Comparison of ENCODE assay signal across 15 cellular contexts in genomic region chr22:45833613-45834012, GRCh38.
DNase-seq lines count a peak whose midpoint lies in the region; ATAC-seq and TF ChIP-seq lines count a peak whose summit lies in the region.
"Had no signal": no experiment of that assay in that cellular context is flagged by ENCODE, and none has a peak within 500 bp of the region (broad histone marks: within the 10 kb centered on the region; RNA-seq: fewer than 3 reads in every experiment).

No MANE protein-coding gene starts in this region.

- H3K4me2 ChIP-seq in BLaER1 = peak overlapping the region; percentile 62; the same call in 1 of the 2 replicates

- no peak for ATAC-seq in stimulated activated naive CD8-positive, alpha-beta T cell treated with anti-CD3 and anti-CD28 coated beads, Interleukin-15, amount 100 ng/mL, for 72 hours

- TF ChIP-seq CTCF in C4-2B (conservative IDR thresholded peaks at IDR 0.05) = no peak; the same call in none of the 2 replicates
- TF ChIP-seq CTCF in suprapubic skin (IDR thresholded peaks at IDR 0.05) = no peak

- H3K9me3 ChIP-seq in BLaER1 (peaks cover 14% of the 10 kb centered on the region), suprapubic skin (no peaks in the 10 kb centered on the region)
- H3K9me3 ChIP-seq: Caco-2 had no signal

- H3K27ac ChIP-seq in BLaER1 = no peak overlapping the region
- H3K27ac ChIP-seq in C4-2B = peak overlapping the region; percentile 55
- peak overlapping the region; percentile 30 for H3K27ac ChIP-seq in epithelial cell of prostate
- peak overlapping the region; percentile 1 for H3K27ac ChIP-seq in suprapubic skin
- H3K27ac ChIP-seq: HL-60 had no signal

- H3K9ac ChIP-seq in BLaER1 = no peak overlapping the region

- H3K4me1 ChIP-seq in BLaER1 (peaks cover 28% of the 10 kb centered on the region), suprapubic skin (peaks cover 21% of the 10 kb centered on the region)
- H3K4me1 ChIP-seq: Caco-2 had no signal

- CTCF ChIA-PET in activated naive CD4-positive, alpha-beta T cell treated with anti-CD3 and anti-CD28 coated beads for 36 hours (lab: Charles Lee) = no interaction called here

- H3K36me3 Mint-ChIP-seq in activated naive CD4-positive, alpha-beta T cell treated with anti-CD3 and anti-CD28 coated beads for 36 hours (ENCODE audit: low read depth) = peaks cover 5% of the 10 kb centered on the region

- TF ChIP-seq EP300 in suprapubic skin (IDR thresholded peaks at IDR 0.05) = no peak

- peaks cover 40% of the 10 kb centered on the region for H4K20me1 ChIP-seq in BLaER1

- H3K36me3 ChIP-seq in BLaER1 (peaks cover 19% of the 10 kb centered on the region), suprapubic skin (peaks cover 5% of the 10 kb centered on the region)

- H3K4me1 Mint-ChIP-seq in stimulated activated naive CD8-positive, alpha-beta T cell treated with anti-CD3 and anti-CD28 coated beads, Interleukin-15, amount 100 ng/mL, for 72 hours = peaks cover 10% of the 10 kb centered on the region
- H3K4me1 Mint-ChIP-seq in activated naive CD4-positive, alpha-beta T cell treated with anti-CD3 and anti-CD28 coated beads for 36 hours (ENCODE audit: low read depth) = no peaks in the 10 kb centered on the region

- H3K4me3 Mint-ChIP-seq in stimulated activated naive CD8-positive, alpha-beta T cell treated with anti-CD3 and anti-CD28 coated beads, Interleukin-15, amount 100 ng/mL, for 72 hours = no peak overlapping the region
- no peak overlapping the region for H3K4me3 Mint-ChIP-seq in activated naive CD4-positive, alpha-beta T cell treated with anti-CD3 and anti-CD28 coated beads for 36 hours
- H3K4me3 Mint-ChIP-seq: B cell; CD8-positive, alpha-beta memory T cell; H9 had no signal

- no peaks in the 10 kb centered on the region for H3K9me3 Mint-ChIP-seq in stimulated activated naive CD8-positive, alpha-beta T cell treated with anti-CD3 and anti-CD28 coated beads, Interleukin-15, amount 100 ng/mL, for 72 hours
- no peaks in the 10 kb centered on the region for H3K9me3 Mint-ChIP-seq in activated naive CD4-positive, alpha-beta T cell treated with anti-CD3 and anti-CD28 coated beads for 36 hours
- H3K9me3 Mint-ChIP-seq: CD8-positive, alpha-beta memory T cell; H9 had no signal

- H3K4me3 ChIP-seq in BLaER1 (no peak overlapping the region), suprapubic skin (no peak overlapping the region)

- WGBS in suprapubic skin = 55% methylated on average over 14 of the region's 14 CpGs

- H3K27me3 ChIP-seq in BLaER1 (no peaks in the 10 kb centered on the region), suprapubic skin (no peaks in the 10 kb centered on the region)

- no peaks in the 10 kb centered on the region for H3K27me3 Mint-ChIP-seq in stimulated activated naive CD8-positive, alpha-beta T cell treated with anti-CD3 and anti-CD28 coated beads, Interleukin-15, amount 100 ng/mL, for 72 hours
- no peaks in the 10 kb centered on the region for H3K27me3 Mint-ChIP-seq in activated naive CD4-positive, alpha-beta T cell treated with anti-CD3 and anti-CD28 coated beads for 36 hours (ENCODE audit: low read depth)
- H3K27me3 Mint-ChIP-seq: B cell had no signal

- DNase-seq in epithelial cell of prostate (ENCODE audit: low read depth, low spot score) = no peak
- no peak for DNase-seq in suprapubic skin (ENCODE audit: low spot score in 2 of 2)
- no peak for DNase-seq in NCI-H146 (lab: John Stamatoyannopoulos, UW)
- no peak for DNase-seq in stimulated activated naive CD8-positive, alpha-beta T cell treated with anti-CD3 and anti-CD28 coated beads, Interleukin-15, amount 100 ng/mL, for 72 hours
- DNase-seq in activated naive CD4-positive, alpha-beta T cell treated with anti-CD3 and anti-CD28 coated beads for 36 hours = no peak
- DNase-seq: Caco-2; CD8-positive, alpha-beta memory T cell; DND-41; GDM1; GOT3; H9 had no signal

- no peak for TF ChIP-seq POLR2A in suprapubic skin (IDR thresholded peaks at IDR 0.05)

- peak overlapping the region in 1 of 2 donors; percentile 9 for H3K27ac Mint-ChIP-seq in stimulated activated naive CD8-positive, alpha-beta T cell treated with anti-CD3 and anti-CD28 coated beads, Interleukin-15, amount 100 ng/mL, for 72 hours
- H3K27ac Mint-ChIP-seq in activated naive CD4-positive, alpha-beta T cell treated with anti-CD3 and anti-CD28 coated beads for 36 hours = no peak overlapping the region

- intact Hi-C loops in activated naive CD4-positive, alpha-beta T cell treated with anti-CD3 and anti-CD28 coated beads for 36 hours (cut with micrococcal nuclease) = no loop called here
